1 cellular context compared by ENCODE assay signal in genomic region chr11:102615077-102615893, GRCh38.
TF ChIP-seq lines count a peak whose summit lies in the region.

No MANE protein-coding gene starts in this region.

TF ChIP-seq in IMR-90, 13 proteins besides CTCF, POLR2A, EP300 and RAD21 (continued from another document):
- TF ChIP-seq CHD1 (IDR thresholded peaks at IDR 0.05; ENCODE audit: low read depth, low read length), result no peak
